In the genomic region with DNA sequence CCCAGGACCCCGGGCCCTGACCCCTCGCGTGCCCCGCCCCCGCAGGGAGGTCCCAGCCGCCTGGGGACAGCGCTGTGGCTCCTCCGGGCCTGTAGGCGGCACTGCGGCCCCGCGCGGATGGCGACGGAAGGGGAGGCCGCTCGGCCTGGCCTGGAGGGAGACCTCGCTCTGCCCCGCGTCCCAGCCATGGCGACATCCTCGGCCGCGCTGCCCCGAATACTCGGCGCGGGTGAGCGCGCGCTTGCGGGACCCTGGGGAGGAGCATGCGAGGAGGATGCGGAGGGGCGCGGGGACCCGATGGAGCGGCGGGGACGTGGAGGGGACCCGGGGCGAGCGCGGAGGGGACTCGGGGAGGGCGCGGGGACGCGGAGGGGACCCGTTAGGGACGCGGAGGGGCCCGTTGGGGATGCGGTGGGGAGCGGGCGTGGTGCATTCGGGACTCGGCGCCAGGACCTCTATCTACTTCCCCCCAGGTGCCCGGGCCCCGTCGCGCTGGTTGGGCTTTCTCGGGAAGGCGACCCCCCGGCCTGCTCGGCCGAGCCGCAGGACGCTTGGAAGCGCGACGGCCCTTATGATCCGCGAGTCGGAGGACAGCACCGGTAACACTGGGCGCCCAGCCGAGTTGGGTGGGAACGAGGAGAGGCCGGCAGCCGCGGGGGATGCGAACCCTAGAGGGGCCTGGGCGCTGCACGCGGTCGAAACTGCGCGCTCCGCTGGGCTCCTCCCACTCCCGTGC, we compare ENCODE assay signal across 1 cellular context.
TF ChIP-seq lines count a peak whose summit lies in the region.

Gene MRPS2, plus strand, starts transcription at position 158 of the 736 bp plus-strand sequence. Its CDS starts 29 bp downstream, at position 187.

TF ChIP-seq in HepG2, 621 proteins besides CTCF, POLR2A, EP300 and RAD21 (continued from another document and continues in another):
- TF ChIP-seq ZBTB33 (CRISPR knock-in tag; IDR thresholded peaks at IDR 0.05) (peak; percentile 77), NAIF1 (CRISPR knock-in tag; IDR thresholded peaks at IDR 0.05; ENCODE audit: borderline replicate concordance) (no peak), E2F2 (CRISPR knock-in tag; IDR thresholded peaks at IDR 0.05; ENCODE audit: borderline replicate concordance) (no peak), TP53 (CRISPR knock-in tag; conservative IDR thresholded peaks at IDR 0.05) (no peak), CENPT (CRISPR knock-in tag; IDR thresholded peaks at IDR 0.05; ENCODE audit: low read depth) (0 out of 2 replicates have a peak, but pooled peaks have one; percentile 47), SETDB1 (CRISPR knock-in tag; IDR thresholded peaks at IDR 0.05; ENCODE audit: borderline replicate concordance) (no peak), ZNF83 (CRISPR knock-in tag; IDR thresholded peaks at IDR 0.05; ENCODE audit: borderline replicate concordance) (peak; percentile 58; the same call in 1 of the 2 replicates), ZNF780A (CRISPR knock-in tag; IDR thresholded peaks at IDR 0.05) (no peak), AFF4 (CRISPR knock-in tag; IDR thresholded peaks at IDR 0.05) (no peak), ZNF547 (CRISPR knock-in tag; IDR thresholded peaks at IDR 0.05) (0 out of 2 replicates have a peak, but pooled peaks have one; percentile 13), ZNF468 (CRISPR knock-in tag; IDR thresholded peaks at IDR 0.05) (no peak), THRA (CRISPR knock-in tag; IDR thresholded peaks at IDR 0.05; ENCODE audit: borderline replicate concordance) (peak; percentile 75), ZNF441 (CRISPR knock-in tag; IDR thresholded peaks at IDR 0.05; ENCODE audit: borderline replicate concordance) (peak; percentile 8; the same call in 1 of the 2 replicates), ZNF430 (CRISPR knock-in tag; IDR thresholded peaks at IDR 0.05) (no peak), SP4 (CRISPR knock-in tag; IDR thresholded peaks at IDR 0.05) (peak; percentile 65; the same call in 1 of the 2 replicates), AHDC1 (CRISPR knock-in tag; IDR thresholded peaks at IDR 0.05; ENCODE audit: borderline replicate concordance) (no peak), ATAD3A (CRISPR knock-in tag; IDR thresholded peaks at IDR 0.05) (peak; percentile 26; the same call in 1 of the 2 replicates), ZNF350 (CRISPR knock-in tag; IDR thresholded peaks at IDR 0.05; ENCODE audit: borderline replicate concordance, low read depth) (peak; percentile 18; the same call in 1 of the 2 replicates), NONO (IDR thresholded peaks at IDR 0.05) (no peak), NONO (CRISPR knock-in tag; conservative IDR thresholded peaks at IDR 0.05) (peak; percentile 95)
- TF ChIP-seq, protein P1, sequence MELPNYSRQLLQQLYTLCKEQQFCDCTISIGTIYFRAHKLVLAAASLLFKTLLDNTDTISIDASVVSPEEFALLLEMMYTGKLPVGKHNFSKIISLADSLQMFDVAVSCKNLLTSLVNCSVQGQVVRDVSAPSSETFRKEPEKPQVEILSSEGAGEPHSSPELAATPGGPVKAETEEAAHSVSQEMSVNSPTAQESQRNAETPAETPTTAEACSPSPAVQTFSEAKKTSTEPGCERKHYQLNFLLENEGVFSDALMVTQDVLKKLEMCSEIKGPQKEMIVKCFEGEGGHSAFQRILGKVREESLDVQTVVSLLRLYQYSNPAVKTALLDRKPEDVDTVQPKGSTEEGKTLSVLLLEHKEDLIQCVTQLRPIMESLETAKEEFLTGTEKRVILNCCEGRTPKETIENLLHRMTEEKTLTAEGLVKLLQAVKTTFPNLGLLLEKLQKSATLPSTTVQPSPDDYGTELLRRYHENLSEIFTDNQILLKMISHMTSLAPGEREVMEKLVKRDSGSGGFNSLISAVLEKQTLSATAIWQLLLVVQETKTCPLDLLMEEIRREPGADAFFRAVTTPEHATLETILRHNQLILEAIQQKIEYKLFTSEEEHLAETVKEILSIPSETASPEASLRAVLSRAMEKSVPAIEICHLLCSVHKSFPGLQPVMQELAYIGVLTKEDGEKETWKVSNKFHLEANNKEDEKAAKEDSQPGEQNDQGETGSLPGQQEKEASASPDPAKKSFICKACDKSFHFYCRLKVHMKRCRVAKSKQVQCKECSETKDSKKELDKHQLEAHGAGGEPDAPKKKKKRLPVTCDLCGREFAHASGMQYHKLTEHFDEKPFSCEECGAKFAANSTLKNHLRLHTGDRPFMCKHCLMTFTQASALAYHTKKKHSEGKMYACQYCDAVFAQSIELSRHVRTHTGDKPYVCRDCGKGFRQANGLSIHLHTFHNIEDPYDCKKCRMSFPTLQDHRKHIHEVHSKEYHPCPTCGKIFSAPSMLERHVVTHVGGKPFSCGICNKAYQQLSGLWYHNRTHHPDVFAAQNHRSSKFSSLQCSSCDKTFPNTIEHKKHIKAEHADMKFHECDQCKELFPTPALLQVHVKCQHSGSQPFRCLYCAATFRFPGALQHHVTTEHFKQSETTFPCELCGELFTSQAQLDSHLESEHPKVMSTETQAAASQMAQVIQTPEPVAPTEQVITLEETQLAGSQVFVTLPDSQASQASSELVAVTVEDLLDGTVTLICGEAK (IDR thresholded peaks at IDR 0.05) = no peak
- TF ChIP-seq, protein P1 (CRISPR knock-in tag; IDR thresholded peaks at IDR 0.05) = peak; percentile 89
- TF ChIP-seq, protein P2, sequence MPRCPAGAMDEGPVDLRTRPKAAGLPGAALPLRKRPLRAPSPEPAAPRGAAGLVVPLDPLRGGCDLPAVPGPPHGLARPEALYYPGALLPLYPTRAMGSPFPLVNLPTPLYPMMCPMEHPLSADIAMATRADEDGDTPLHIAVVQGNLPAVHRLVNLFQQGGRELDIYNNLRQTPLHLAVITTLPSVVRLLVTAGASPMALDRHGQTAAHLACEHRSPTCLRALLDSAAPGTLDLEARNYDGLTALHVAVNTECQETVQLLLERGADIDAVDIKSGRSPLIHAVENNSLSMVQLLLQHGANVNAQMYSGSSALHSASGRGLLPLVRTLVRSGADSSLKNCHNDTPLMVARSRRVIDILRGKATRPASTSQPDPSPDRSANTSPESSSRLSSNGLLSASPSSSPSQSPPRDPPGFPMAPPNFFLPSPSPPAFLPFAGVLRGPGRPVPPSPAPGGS (CRISPR knock-in tag; IDR thresholded peaks at IDR 0.05) = peak; percentile 45; the same call in 1 of the 2 replicates
